In the genomic region with DNA sequence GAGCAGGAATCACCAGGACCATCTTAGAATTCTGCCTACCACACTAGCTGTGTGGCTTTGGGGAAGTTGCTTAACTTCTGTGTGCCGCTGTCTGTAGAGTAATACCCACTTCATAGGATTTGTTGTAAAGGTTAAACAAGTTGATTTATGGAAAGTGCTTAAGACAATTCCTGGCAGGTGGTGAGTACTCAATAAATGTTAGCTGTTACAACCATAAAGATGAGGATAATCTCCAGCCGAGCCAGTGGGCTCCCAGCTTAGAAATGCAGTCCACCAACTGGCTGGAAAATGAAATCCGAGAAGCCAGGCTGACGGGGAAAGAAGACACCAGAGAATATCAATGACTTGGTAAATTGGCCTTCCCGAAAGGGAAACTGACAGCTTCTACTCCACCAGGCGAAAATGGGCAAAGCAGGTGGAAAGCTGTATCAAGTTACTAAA, we compare ENCODE assay signal across 1 cellular context.
A peak's percentile ranks its signal among the peaks of the same experiment; 100 is the strongest.
TF ChIP-seq lines count a peak whose summit lies in the region.

No MANE protein-coding gene starts in this region.

TF ChIP-seq in HEK293, 187 proteins besides CTCF, POLR2A, EP300 and RAD21 (continued from another document):
- TF ChIP-seq, protein P1, sequence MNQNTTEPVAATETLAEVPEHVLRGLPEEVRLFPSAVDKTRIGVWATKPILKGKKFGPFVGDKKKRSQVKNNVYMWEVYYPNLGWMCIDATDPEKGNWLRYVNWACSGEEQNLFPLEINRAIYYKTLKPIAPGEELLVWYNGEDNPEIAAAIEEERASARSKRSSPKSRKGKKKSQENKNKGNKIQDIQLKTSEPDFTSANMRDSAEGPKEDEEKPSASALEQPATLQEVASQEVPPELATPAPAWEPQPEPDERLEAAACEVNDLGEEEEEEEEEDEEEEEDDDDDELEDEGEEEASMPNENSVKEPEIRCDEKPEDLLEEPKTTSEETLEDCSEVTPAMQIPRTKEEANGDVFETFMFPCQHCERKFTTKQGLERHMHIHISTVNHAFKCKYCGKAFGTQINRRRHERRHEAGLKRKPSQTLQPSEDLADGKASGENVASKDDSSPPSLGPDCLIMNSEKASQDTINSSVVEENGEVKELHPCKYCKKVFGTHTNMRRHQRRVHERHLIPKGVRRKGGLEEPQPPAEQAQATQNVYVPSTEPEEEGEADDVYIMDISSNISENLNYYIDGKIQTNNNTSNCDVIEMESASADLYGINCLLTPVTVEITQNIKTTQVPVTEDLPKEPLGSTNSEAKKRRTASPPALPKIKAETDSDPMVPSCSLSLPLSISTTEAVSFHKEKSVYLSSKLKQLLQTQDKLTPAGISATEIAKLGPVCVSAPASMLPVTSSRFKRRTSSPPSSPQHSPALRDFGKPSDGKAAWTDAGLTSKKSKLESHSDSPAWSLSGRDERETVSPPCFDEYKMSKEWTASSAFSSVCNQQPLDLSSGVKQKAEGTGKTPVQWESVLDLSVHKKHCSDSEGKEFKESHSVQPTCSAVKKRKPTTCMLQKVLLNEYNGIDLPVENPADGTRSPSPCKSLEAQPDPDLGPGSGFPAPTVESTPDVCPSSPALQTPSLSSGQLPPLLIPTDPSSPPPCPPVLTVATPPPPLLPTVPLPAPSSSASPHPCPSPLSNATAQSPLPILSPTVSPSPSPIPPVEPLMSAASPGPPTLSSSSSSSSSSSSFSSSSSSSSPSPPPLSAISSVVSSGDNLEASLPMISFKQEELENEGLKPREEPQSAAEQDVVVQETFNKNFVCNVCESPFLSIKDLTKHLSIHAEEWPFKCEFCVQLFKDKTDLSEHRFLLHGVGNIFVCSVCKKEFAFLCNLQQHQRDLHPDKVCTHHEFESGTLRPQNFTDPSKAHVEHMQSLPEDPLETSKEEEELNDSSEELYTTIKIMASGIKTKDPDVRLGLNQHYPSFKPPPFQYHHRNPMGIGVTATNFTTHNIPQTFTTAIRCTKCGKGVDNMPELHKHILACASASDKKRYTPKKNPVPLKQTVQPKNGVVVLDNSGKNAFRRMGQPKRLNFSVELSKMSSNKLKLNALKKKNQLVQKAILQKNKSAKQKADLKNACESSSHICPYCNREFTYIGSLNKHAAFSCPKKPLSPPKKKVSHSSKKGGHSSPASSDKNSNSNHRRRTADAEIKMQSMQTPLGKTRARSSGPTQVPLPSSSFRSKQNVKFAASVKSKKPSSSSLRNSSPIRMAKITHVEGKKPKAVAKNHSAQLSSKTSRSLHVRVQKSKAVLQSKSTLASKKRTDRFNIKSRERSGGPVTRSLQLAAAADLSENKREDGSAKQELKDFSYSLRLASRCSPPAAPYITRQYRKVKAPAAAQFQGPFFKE (tag by site-specific recombination; IDR thresholded peaks at IDR 0.05; ENCODE audit: borderline replicate concordance) = no peak
- TF ChIP-seq ZNF501 (tag by site-specific recombination; IDR thresholded peaks at IDR 0.05) (peak; percentile 49; the same call in 1 of the 2 replicates), ZNF362 (tag by site-specific recombination; IDR thresholded peaks at IDR 0.05) (no peak), ZNF843 (tag by site-specific recombination; IDR thresholded peaks at IDR 0.05) (peak; percentile 92), ZBTB8A (tag by site-specific recombination; IDR thresholded peaks at IDR 0.05) (peak; percentile 55), ZXDB (tag by site-specific recombination; IDR thresholded peaks at IDR 0.05) (0 out of 2 replicates have a peak, but pooled peaks have one; percentile 56), OVOL3 (tag by site-specific recombination; IDR thresholded peaks at IDR 0.05) (peak; percentile 37; the same call in 1 of the 2 replicates), ZNF580 (tag by site-specific recombination; IDR thresholded peaks at IDR 0.05) (peak; percentile 97), ZNF768 (tag by site-specific recombination; IDR thresholded peaks at IDR 0.05) (peak; percentile 95), PRDM6 (tag by site-specific recombination; IDR thresholded peaks at IDR 0.05) (peak; percentile 86), ZNF169 (tag by site-specific recombination; IDR thresholded peaks at IDR 0.05) (no peak), GLIS1 (tag by site-specific recombination; IDR thresholded peaks at IDR 0.05) (peak; percentile 68), ZNF704 (tag by site-specific recombination; IDR thresholded peaks at IDR 0.05) (no peak), ZIC2 (tag by site-specific recombination; IDR thresholded peaks at IDR 0.05) (peak; percentile 84), BCL11B (tag by site-specific recombination; IDR thresholded peaks at IDR 0.05; ENCODE audit: low read depth) (peak; percentile 17; the same call in 1 of the 2 replicates), ZNF654 (tag by site-specific recombination; IDR thresholded peaks at IDR 0.05; ENCODE audit: low read depth) (no peak), ZNF2 (tag by site-specific recombination; IDR thresholded peaks at IDR 0.05) (0 out of 2 replicates have a peak, but pooled peaks have one; percentile 19), ZSCAN30 (tag by site-specific recombination; IDR thresholded peaks at IDR 0.05) (peak; percentile 88), ZNF610 (tag by site-specific recombination; IDR thresholded peaks at IDR 0.05; ENCODE audit: borderline replicate concordance) (peak; percentile 63; the same call in 1 of the 2 replicates), SCRT1 (tag by site-specific recombination; IDR thresholded peaks at IDR 0.05; ENCODE audit: borderline replicate concordance) (0 out of 2 replicates have a peak, but pooled peaks have one; percentile 24), ZNF626 (tag by site-specific recombination; IDR thresholded peaks at IDR 0.05) (0 out of 2 replicates have a peak, but pooled peaks have one; percentile 22)
- TF ChIP-seq, protein P2, sequence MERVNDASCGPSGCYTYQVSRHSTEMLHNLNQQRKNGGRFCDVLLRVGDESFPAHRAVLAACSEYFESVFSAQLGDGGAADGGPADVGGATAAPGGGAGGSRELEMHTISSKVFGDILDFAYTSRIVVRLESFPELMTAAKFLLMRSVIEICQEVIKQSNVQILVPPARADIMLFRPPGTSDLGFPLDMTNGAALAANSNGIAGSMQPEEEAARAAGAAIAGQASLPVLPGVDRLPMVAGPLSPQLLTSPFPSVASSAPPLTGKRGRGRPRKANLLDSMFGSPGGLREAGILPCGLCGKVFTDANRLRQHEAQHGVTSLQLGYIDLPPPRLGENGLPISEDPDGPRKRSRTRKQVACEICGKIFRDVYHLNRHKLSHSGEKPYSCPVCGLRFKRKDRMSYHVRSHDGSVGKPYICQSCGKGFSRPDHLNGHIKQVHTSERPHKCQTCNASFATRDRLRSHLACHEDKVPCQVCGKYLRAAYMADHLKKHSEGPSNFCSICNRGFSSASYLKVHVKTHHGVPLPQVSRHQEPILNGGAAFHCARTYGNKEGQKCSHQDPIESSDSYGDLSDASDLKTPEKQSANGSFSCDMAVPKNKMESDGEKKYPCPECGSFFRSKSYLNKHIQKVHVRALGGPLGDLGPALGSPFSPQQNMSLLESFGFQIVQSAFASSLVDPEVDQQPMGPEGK (tag by site-specific recombination; IDR thresholded peaks at IDR 0.05) = 0 out of 2 replicates have a peak, but pooled peaks have one; percentile 21
